ENCODE assay signal across 1 cellular context in genomic region chr5:31347558-31347905, GRCh38.
TF ChIP-seq lines count a peak whose summit lies in the region.

No MANE protein-coding gene starts in this region.

TF ChIP-seq in SK-N-SH, 30 proteins besides CTCF, POLR2A, EP300 and RAD21 (continued from another document):
- TF ChIP-seq REST (IDR thresholded peaks at IDR 0.05; ENCODE audit: low read depth, low read length) (no peak), YY1 (IDR thresholded peaks at IDR 0.05; ENCODE audit: low read depth) (no peak), SMC3 (IDR thresholded peaks at IDR 0.05; ENCODE audit: low read depth, low read length) (no peak), POLR2AphosphoS5 (IDR thresholded peaks at IDR 0.05; ENCODE audit: low read depth, low read length) (no peak), FOXM1 (IDR thresholded peaks at IDR 0.05; ENCODE audit: low read depth) (no peak), IRF3 (IDR thresholded peaks at IDR 0.05; ENCODE audit: low read depth, low read length) (no peak), NRF1 (IDR thresholded peaks at IDR 0.05; ENCODE audit: low read depth, low read length) (no peak), USF2 (IDR thresholded peaks at IDR 0.05; ENCODE audit: borderline replicate concordance, low read depth, low read length) (no peak), ZBTB33 (IDR thresholded peaks at IDR 0.05; ENCODE audit: borderline replicate concordance, low read depth) (no peak), MAX (IDR thresholded peaks at IDR 0.05; ENCODE audit: low read depth) (no peak), GATA2 (CRISPR knock-in tag; IDR thresholded peaks at IDR 0.05) (no peak), MEF2A (IDR thresholded peaks at IDR 0.05; ENCODE audit: borderline replicate concordance, low read depth) (no peak), TCF12 (IDR thresholded peaks at IDR 0.05) (no peak), SIN3A (IDR thresholded peaks at IDR 0.05; ENCODE audit: borderline replicate concordance, low read depth, low read length) (no peak), RXRA (IDR thresholded peaks at IDR 0.05; ENCODE audit: borderline replicate concordance, low read depth) (no peak)
